Comparison of ENCODE assay signal across 9 cellular contexts in genomic region chr13:24709186-24709913, GRCh38. TPM values are rescaled to one million over a fixed set of nuclear protein-coding genes. Genes with fewer than 3 reads are reported as not detected.
DNase-seq lines count a peak whose midpoint lies in the region; ATAC-seq and TF ChIP-seq lines count a peak whose summit lies in the region.
"Had no signal": no experiment of that assay in that cellular context is flagged by ENCODE, and none has a peak within 500 bp of the region (broad histone marks: within the 10 kb centered on the region; RNA-seq: fewer than 3 reads in every experiment).

No MANE protein-coding gene starts in this region.

- peak; percentile 74 for DNase-seq in KG1 (lab: John Stamatoyannopoulos, UW)
- DNase-seq in activated T-helper 1 cell treated with Interleukin-2 at 50 U/mL for 16 hours (ENCODE audit: low read depth) = peak; percentile 23
- DNase-seq in stimulated activated CD8-positive, alpha-beta memory T cell treated with anti-CD3 and anti-CD28 coated beads, Interleukin-12 subunit alpha, Interleukin-12 subunit beta, amount 100 ng/mL, for 1 hour (ENCODE audit: low read depth) = peak; percentile 13
- DNase-seq in BE2C = no peak
- no peak for DNase-seq in NK-92 (lab: John Stamatoyannopoulos, UW; ENCODE audit: unreplicated experiment)
- no peak for DNase-seq in vagina (ENCODE audit: extremely low spot score in 2 of 2)

- H3K27ac ChIP-seq in gastroesophageal sphincter (no peak overlapping the region), vagina (no peak overlapping the region)

- no peak for TF ChIP-seq EP300 in gastroesophageal sphincter (IDR thresholded peaks at IDR 0.05)

- ATAC-seq in GM19397 (IDR thresholded peaks at IDR 0.05; ENCODE audit: unreplicated experiment) (peak; percentile 64), gastroesophageal sphincter (no peak)
- ATAC-seq: K562 had no signal

- H3K4me3 ChIP-seq in BE2C (ENCODE audit: low read depth, low read length) (no peak overlapping the region), gastroesophageal sphincter (no peak overlapping the region), vagina (no peak overlapping the region)
- H3K4me3 ChIP-seq: K562 had no signal

- WGBS in gastroesophageal sphincter (ENCODE audit: low coverage in 1 of 2), 2 donors = 58 to 70% methylated on average over 6 to 7 of the region's 18 CpGs

- no peak for TF ChIP-seq CTCF in BE2C (IDR thresholded peaks at IDR 0.05; ENCODE audit: low read depth, low read length)
- no peak for TF ChIP-seq CTCF in gastroesophageal sphincter (IDR thresholded peaks at IDR 0.05)
- no peak for TF ChIP-seq CTCF in vagina (IDR thresholded peaks at IDR 0.05)

- H3K9me3 ChIP-seq in BE2C (no peaks in the 10 kb centered on the region), gastroesophageal sphincter (no peaks in the 10 kb centered on the region), vagina (no peaks in the 10 kb centered on the region)

- no peak for TF ChIP-seq POLR2A in gastroesophageal sphincter (IDR thresholded peaks at IDR 0.05)
- TF ChIP-seq POLR2A in vagina (IDR thresholded peaks at IDR 0.05) = no peak

- intact Hi-C loops in vagina (cut with DNase I) = no loop called here

- no peaks in the 10 kb centered on the region for H3K27me3 ChIP-seq in BE2C
- H3K27me3 ChIP-seq in gastroesophageal sphincter = no peaks in the 10 kb centered on the region
- H3K27me3 ChIP-seq in vagina = no peaks in the 10 kb centered on the region

- H3K4me1 ChIP-seq in BE2C = no peaks in the 10 kb centered on the region
- H3K4me1 ChIP-seq in gastroesophageal sphincter = peaks cover 0 to 12% (median 0%) of the 10 kb centered on the region in 3 donors
- no peaks in the 10 kb centered on the region for H3K4me1 ChIP-seq in vagina

- H3K36me3 ChIP-seq in BE2C (no peaks in the 10 kb centered on the region), gastroesophageal sphincter (no peaks in the 10 kb centered on the region), vagina (no peaks in the 10 kb centered on the region)

RNA-seq across cellular contexts. Expression of gene ATP12A, which starts 29.1 kb away (rescaled TPM):
- not detected for polyA plus RNA-seq in BE2C (2012; ENCODE audit: insufficient read depth, insufficient read length, low read depth)
- under 1 TPM in 1 of 4 donors, not detected in 3; 0.22 TPM for total RNA-seq in gastroesophageal sphincter
- total RNA-seq in vagina = not detected
- total RNA-seq: K562 had no signal
- polyA plus RNA-seq: K562 had no signal

RNA-seq across cellular contexts. Expression of gene RNF17, which starts 54.6 kb away (rescaled TPM):
- polyA plus RNA-seq in BE2C (2012; ENCODE audit: insufficient read depth, insufficient read length, low read depth) = not detected
- under 1 TPM in 1 of 4 donors, not detected in 3; 0.42 TPM for total RNA-seq in gastroesophageal sphincter
- not detected for total RNA-seq in vagina

Comparison
In these comparisons a context has a peak if more than half of its experiments do, and no peak if none do; other contexts are left out.
1. DNase-seq: peak in KG1 (single experiment), activated T-helper 1 cell treated with Interleukin-2 at 50 U/mL for 16 hours (single experiment) and stimulated activated CD8-positive, alpha-beta memory T cell treated with anti-CD3 and anti-CD28 coated beads, Interleukin-12 subunit alpha, Interleukin-12 subunit beta, amount 100 ng/mL, for 1 hour (single experiment); none in BE2C (single experiment), NK-92 (single experiment) and vagina (0 of 2).